In genomic region chr1:107706181-107706580, GRCh38 we compare ENCODE assay signal across 19 cellular contexts.
DNase-seq lines count a peak whose midpoint lies in the region; ATAC-seq, FAIRE-seq and TF ChIP-seq lines count a peak whose summit lies in the region.
"Had no signal": no experiment of that assay in that cellular context is flagged by ENCODE, and none has a peak within 500 bp of the region (broad histone marks: within the 10 kb centered on the region; RNA-seq: fewer than 3 reads in every experiment).

No MANE protein-coding gene starts in this region.

- CTCF ChIA-PET in OCI-LY7 (lab: Charles Lee; ENCODE audit: unreplicated experiment): no interaction called here

- no peaks in the 10 kb centered on the region; the same call in 1 of the 2 replicates for H3K9me2 ChIP-seq in OCI-LY7 (ENCODE audit: insufficient read depth, low read length)

- no TSS peak for BruUV-seq in OCI-LY7 (replicated peaks; lab: Mats Ljungman, UMichigan)

- H3K27ac ChIP-seq in OCI-LY7 (ENCODE audit: low read depth, low read length, poor library complexity, severe bottlenecking): peak overlapping the region; percentile 26
- H3K27ac ChIP-seq: BLaER1 had no signal

- peak; percentile 97 for FAIRE-seq in islet of Langerhans (lab: Jason Lieb, UNC)
- FAIRE-seq: GM12892, H1, HepG2, HTR-8/SVneo had no signal

- peaks cover 25% of the 10 kb centered on the region for H3K4me1 ChIP-seq in OCI-LY7 (ENCODE audit: insufficient read depth, low read length, poor library complexity, severe bottlenecking)
- H3K4me1 ChIP-seq: HAP-1 had no signal

- no peak for ATAC-seq in GM21528 (IDR thresholded peaks at IDR 0.05; ENCODE audit: low FRiP score, unreplicated experiment)
- ATAC-seq: HepG2 had no signal

- peak overlapping the region; percentile 55 for H3K4me2 ChIP-seq in OCI-LY7 (ENCODE audit: low read length)
- H3K4me2 ChIP-seq: BLaER1 had no signal

- no peaks in the 10 kb centered on the region for H4K20me1 ChIP-seq in OCI-LY7 (ENCODE audit: insufficient read depth, low read length)
- H4K20me1 ChIP-seq: BLaER1 had no signal

- POLR2A ChIA-PET in OCI-LY7 (lab: Charles Lee): interaction anchor here (0.6 to 1.2 kb wide), 7 partner anchors 17 to 877 kb away, joined by 3 to 4 read pairs (median 3); no protein-coding TSS in a partner anchor

- peak overlapping the region; percentile 18; the same call in 1 of the 2 replicates for H2AFZ ChIP-seq in OCI-LY7 (ENCODE audit: low read length)

- no peaks in the 10 kb centered on the region for H3K79me2 ChIP-seq in OCI-LY7 (ENCODE audit: insufficient read depth, low read depth, low read length)

- H3K4me3 ChIP-seq in OCI-LY7 (ENCODE audit: low read depth, low read length, poor library complexity, severe bottlenecking): no peak overlapping the region
- H3K4me3 ChIP-seq: BLaER1, HAP-1 had no signal

- H3K36me3 ChIP-seq in OCI-LY7 (ENCODE audit: insufficient read depth, low read length): no peaks in the 10 kb centered on the region
- H3K36me3 ChIP-seq: HAP-1 had no signal

- intact Hi-C loops in OCI-LY7 (cut with micrococcal nuclease; ENCODE audit: unreplicated experiment): no loop called here

- H3K9me3 ChIP-seq in OCI-LY7 (ENCODE audit: low read length): no peaks in the 10 kb centered on the region
- H3K9me3 ChIP-seq: HAP-1 had no signal

- TF ChIP-seq CTCF in OCI-LY7 (conservative IDR thresholded peaks at IDR 0.05; ENCODE audit: low read length): no peak

- peak; percentile 12 to 58 for DNase-seq in NCI-H524 (lab: John Stamatoyannopoulos, UW)
- DNase-seq in NCI-H524 treated with DMSO at 0.1 percent for 48 hours (lab: John Stamatoyannopoulos, UW): no peak
- peak; percentile 93 for DNase-seq in NCI-H2171 (lab: John Stamatoyannopoulos, UW)
- DNase-seq in OCI-LY7 (ENCODE audit: low spot score): no peak
- no peak for DNase-seq in Kasumi-1 (lab: John Stamatoyannopoulos, UW)
- no peak for DNase-seq in SIG-M5 (lab: John Stamatoyannopoulos, UW)
- DNase-seq: 8988T, AML-193, DMS79, EL, GDM1 had no signal

Comparison
In these comparisons a context has a peak if more than half of its experiments do, and no peak if none do; other contexts are left out.
1. DNase-seq: peak in NCI-H524 (2 of 2) and NCI-H2171 (single experiment); none in NCI-H524 treated with DMSO at 0.1 percent for 48 hours (single experiment), OCI-LY7 (single experiment), Kasumi-1 (0 of 2) and SIG-M5 (single experiment).